24 cellular contexts compared by ENCODE assay signal in genomic region chr7:140595468-140596147, GRCh38. TPM values are rescaled to one million over a fixed set of nuclear protein-coding genes. Genes with fewer than 3 reads are reported as not detected.
A peak's percentile ranks its signal among the peaks of the same experiment; 100 is the strongest.
DNase-seq lines count a peak whose midpoint lies in the region; ATAC-seq and TF ChIP-seq lines count a peak whose summit lies in the region.
"Had no signal": no experiment of that assay in that cellular context is flagged by ENCODE, and none has a peak within 500 bp of the region (broad histone marks: within the 10 kb centered on the region; RNA-seq: fewer than 3 reads in every experiment).

No MANE protein-coding gene starts in this region.

- TF ChIP-seq POLR2A in heart left ventricle (IDR thresholded peaks at IDR 0.05) = no peak
- TF ChIP-seq POLR2A in gastrocnemius medialis (IDR thresholded peaks at IDR 0.05) = no peak

- no peak overlapping the region for H3K4me3 ChIP-seq in heart left ventricle
- H3K4me3 ChIP-seq in epithelial cell of proximal tubule (ENCODE audit: low read depth, low read length) = no peak overlapping the region
- no peak overlapping the region for H3K4me3 ChIP-seq in gastrocnemius medialis
- H3K4me3 ChIP-seq: A549, ascending aorta, heart right ventricle, testis had no signal

- H3K27me3 ChIP-seq in heart left ventricle = no peaks in the 10 kb centered on the region
- H3K27me3 ChIP-seq in gastrocnemius medialis = no peaks in the 10 kb centered on the region
- H3K27me3 ChIP-seq: ascending aorta, BE2C, heart right ventricle, testis had no signal

- H3K4me1 ChIP-seq in heart left ventricle = peaks cover 0 to 36% (median 8%) of the 10 kb centered on the region in 12 donors
- H3K4me1 ChIP-seq in gastrocnemius medialis = no peaks in the 10 kb centered on the region
- H3K4me1 ChIP-seq: BE2C, testis had no signal

- H3K27ac ChIP-seq in heart left ventricle (peak overlapping the region in 10 of 12 donors; percentile 2 to 59 (median 17)), gastrocnemius medialis (peak overlapping the region in 3 of 4 donors; percentile 4 to 22 (median 20))
- H3K27ac ChIP-seq: A549, ascending aorta, WERI-Rb-1 had no signal

- H3K36me3 ChIP-seq in heart left ventricle = peaks cover 0 to 10% (median under 1%) of the 10 kb centered on the region in 9 donors
- no peaks in the 10 kb centered on the region for H3K36me3 ChIP-seq in gastrocnemius medialis
- H3K36me3 ChIP-seq: ascending aorta, BE2C had no signal

- DNase-seq in heart left ventricle = no peak
- DNase-seq in cardiac septum (ENCODE audit: low spot score) = no peak
- DNase-seq in epithelial cell of proximal tubule (ENCODE audit: low read depth) = no peak
- DNase-seq in mesenteric fat pad (ENCODE audit: low spot score) = peak; percentile 71
- DNase-seq in gastrocnemius medialis = no peak
- no peak for DNase-seq in NCI-H2171 (lab: John Stamatoyannopoulos, UW)
- no peak for DNase-seq in epidermal melanocyte (ENCODE audit: insufficient read length, low spot score)
- DNase-seq: activated CD4-positive, alpha-beta T cell treated with anti-CD3 and anti-CD28 coated beads, Interleukin-2, amount 50 U/mL, for 1 hour; BE2C; caudate nucleus; dermis blood vessel endothelial cell; DMS53; KG1; NCI-H1694; NCI-H2227 treated with DMSO at 0.1 percent for 48 hours; NCI-H82; nucleus accumbens; stimulated activated naive CD4-positive, alpha-beta T cell treated with Interleukin-2 at 50 U/mL for 16 hours; testis; WERI-Rb-1 had no signal

- H3K9me3 ChIP-seq in heart left ventricle = no peaks in the 10 kb centered on the region
- no peaks in the 10 kb centered on the region for H3K9me3 ChIP-seq in gastrocnemius medialis
- H3K9me3 ChIP-seq: A549, ascending aorta, BE2C, heart right ventricle, testis had no signal

- WGBS in heart left ventricle, 4 donors = 78 to 84% (median 82%) methylated on average over 15 of the region's 15 CpGs

- no peak for TF ChIP-seq CTCF in heart left ventricle (IDR thresholded peaks at IDR 0.05)
- TF ChIP-seq CTCF in epithelial cell of proximal tubule (conservative IDR thresholded peaks at IDR 0.05; ENCODE audit: low read depth, low read length) = peak; percentile 31
- TF ChIP-seq CTCF in gastrocnemius medialis (IDR thresholded peaks at IDR 0.05 in 4 of 5, conservative IDR thresholded peaks at IDR 0.05 in 1 of 5) = no peak

- intact Hi-C loops in heart left ventricle (cut with DNase I) = loop anchor here in 2 of 10 donors (5.0 to 10.0 kb wide), 2 partner anchors 42 to 49 kb away; partner anchors contain the start of gene DENND2A (in 1 of the 2)
- intact Hi-C loops in cardiac septum (cut with DNase I) = loop anchor here (5.0 to 10.0 kb wide), 2 partner anchors 42 to 61 kb away; no protein-coding TSS in a partner anchor
- intact Hi-C loops in gastrocnemius medialis (cut with DNase I; ENCODE audit: low total_unique reads) = no loop called here

- ATAC-seq in heart left ventricle = no peak
- no peak for ATAC-seq in gastrocnemius medialis
- ATAC-seq in HG03095 (IDR thresholded peaks at IDR 0.05; ENCODE audit: unreplicated experiment) = no peak
- ATAC-seq: A549 had no signal

- in situ Hi-C loops in gastrocnemius medialis (cut with MboI; ENCODE audit: low sequenced_read_pairs in 4 of 4) = no loop called here

RNA-seq across cellular contexts. Expression of gene DENND2A, which starts 45.0 kb away (rescaled TPM):
- 10 to 100 TPM in 6 of 9 donors, 1 to 10 TPM in 3; 6.7 to 17.9 (median 10.8) TPM for total RNA-seq in heart left ventricle
- 1 to 10 TPM; 4.6 to 6.2 TPM for polyA plus RNA-seq in heart left ventricle
- total RNA-seq in cardiac septum = 7.2 TPM
- total RNA-seq in epithelial cell of proximal tubule = 27.6 and 34.4 TPM in 2 replicates
- 24.6 TPM for total RNA-seq in mesenteric fat pad
- 1 to 10 TPM in 3 of 4 donors, under 1 TPM in 1; 0.73 to 2.6 (median 1.6) TPM for total RNA-seq in gastrocnemius medialis
